ENCODE assay signal across 1 cellular context in the genomic region with DNA sequence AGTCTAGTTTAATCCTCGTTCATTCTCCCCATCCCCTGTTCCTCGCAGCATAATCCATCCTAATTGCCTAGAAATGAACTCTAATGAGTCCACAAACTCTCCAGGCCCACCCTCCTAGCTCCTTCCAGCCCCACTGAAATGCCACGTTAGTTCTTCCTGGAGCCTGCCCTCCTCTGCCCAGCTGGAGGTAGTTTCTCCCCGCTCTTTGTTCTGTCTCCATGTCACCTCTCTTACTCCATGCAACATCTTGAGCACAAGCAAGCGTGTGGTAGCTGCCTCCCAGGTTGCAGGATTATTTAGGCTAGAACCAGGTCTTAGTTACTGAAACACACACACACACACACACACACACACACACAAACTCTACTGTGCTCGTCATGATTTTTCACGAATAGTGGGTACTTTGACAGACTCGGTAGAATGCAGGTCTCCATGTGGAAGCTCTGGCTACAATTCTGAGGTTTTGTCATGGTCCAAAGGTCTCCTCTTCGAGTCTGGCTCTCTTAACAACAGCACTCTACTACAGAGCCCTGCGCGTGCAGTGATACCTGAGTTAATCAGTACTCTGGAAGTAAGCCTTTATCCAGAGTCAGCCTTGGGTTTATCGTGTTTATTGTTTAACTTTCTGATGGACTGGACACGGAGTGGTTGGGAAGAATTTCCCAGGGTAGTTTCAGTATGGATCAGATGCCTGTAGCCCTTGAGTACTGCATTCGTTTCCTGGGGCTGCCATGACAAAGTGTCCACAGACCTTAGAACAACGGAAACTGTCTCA.
TF ChIP-seq lines count a peak whose summit lies in the region.

No MANE protein-coding gene starts in this region.

TF ChIP-seq in HepG2, 621 proteins besides CTCF, POLR2A, EP300 and RAD21 (continued from another document and continues in another):
- TF ChIP-seq, protein P1, sequence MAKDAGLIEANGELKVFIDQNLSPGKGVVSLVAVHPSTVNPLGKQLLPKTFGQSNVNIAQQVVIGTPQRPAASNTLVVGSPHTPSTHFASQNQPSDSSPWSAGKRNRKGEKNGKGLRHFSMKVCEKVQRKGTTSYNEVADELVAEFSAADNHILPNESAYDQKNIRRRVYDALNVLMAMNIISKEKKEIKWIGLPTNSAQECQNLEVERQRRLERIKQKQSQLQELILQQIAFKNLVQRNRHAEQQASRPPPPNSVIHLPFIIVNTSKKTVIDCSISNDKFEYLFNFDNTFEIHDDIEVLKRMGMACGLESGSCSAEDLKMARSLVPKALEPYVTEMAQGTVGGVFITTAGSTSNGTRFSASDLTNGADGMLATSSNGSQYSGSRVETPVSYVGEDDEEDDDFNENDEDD (CRISPR knock-in tag; IDR thresholded peaks at IDR 0.05; ENCODE audit: borderline replicate concordance), result peak; percentile 46; the same call in 1 of the 2 replicates
- TF ChIP-seq, protein P2, sequence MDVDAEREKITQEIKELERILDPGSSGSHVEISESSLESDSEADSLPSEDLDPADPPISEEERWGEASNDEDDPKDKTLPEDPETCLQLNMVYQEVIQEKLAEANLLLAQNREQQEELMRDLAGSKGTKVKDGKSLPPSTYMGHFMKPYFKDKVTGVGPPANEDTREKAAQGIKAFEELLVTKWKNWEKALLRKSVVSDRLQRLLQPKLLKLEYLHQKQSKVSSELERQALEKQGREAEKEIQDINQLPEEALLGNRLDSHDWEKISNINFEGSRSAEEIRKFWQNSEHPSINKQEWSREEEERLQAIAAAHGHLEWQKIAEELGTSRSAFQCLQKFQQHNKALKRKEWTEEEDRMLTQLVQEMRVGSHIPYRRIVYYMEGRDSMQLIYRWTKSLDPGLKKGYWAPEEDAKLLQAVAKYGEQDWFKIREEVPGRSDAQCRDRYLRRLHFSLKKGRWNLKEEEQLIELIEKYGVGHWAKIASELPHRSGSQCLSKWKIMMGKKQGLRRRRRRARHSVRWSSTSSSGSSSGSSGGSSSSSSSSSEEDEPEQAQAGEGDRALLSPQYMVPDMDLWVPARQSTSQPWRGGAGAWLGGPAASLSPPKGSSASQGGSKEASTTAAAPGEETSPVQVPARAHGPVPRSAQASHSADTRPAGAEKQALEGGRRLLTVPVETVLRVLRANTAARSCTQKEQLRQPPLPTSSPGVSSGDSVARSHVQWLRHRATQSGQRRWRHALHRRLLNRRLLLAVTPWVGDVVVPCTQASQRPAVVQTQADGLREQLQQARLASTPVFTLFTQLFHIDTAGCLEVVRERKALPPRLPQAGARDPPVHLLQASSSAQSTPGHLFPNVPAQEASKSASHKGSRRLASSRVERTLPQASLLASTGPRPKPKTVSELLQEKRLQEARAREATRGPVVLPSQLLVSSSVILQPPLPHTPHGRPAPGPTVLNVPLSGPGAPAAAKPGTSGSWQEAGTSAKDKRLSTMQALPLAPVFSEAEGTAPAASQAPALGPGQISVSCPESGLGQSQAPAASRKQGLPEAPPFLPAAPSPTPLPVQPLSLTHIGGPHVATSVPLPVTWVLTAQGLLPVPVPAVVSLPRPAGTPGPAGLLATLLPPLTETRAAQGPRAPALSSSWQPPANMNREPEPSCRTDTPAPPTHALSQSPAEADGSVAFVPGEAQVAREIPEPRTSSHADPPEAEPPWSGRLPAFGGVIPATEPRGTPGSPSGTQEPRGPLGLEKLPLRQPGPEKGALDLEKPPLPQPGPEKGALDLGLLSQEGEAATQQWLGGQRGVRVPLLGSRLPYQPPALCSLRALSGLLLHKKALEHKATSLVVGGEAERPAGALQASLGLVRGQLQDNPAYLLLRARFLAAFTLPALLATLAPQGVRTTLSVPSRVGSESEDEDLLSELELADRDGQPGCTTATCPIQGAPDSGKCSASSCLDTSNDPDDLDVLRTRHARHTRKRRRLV (CRISPR knock-in tag; IDR thresholded peaks at IDR 0.05), result 0 out of 2 replicates have a peak, but pooled peaks have one; percentile 64
- TF ChIP-seq POLR2G (IDR thresholded peaks at IDR 0.05; ENCODE audit: low read depth, low read length) (peak; percentile 74), ASH2L (IDR thresholded peaks at IDR 0.05; ENCODE audit: insufficient read length, low read depth, low read length) (peak; percentile 86), ZNF143 (CRISPR knock-in tag; IDR thresholded peaks at IDR 0.05) (0 out of 2 replicates have a peak, but pooled peaks have one; percentile 34), ZNF256 (CRISPR knock-in tag; conservative IDR thresholded peaks at IDR 0.05) (no peak), TOE1 (CRISPR knock-in tag; IDR thresholded peaks at IDR 0.05) (0 out of 2 replicates have a peak, but pooled peaks have one; percentile 29), GABPA (IDR thresholded peaks at IDR 0.05; ENCODE audit: low read depth, low read length) (no peak), GABPA (CRISPR knock-in tag; IDR thresholded peaks at IDR 0.05; ENCODE audit: low read depth) (no peak), ESRRA (CRISPR knock-in tag; IDR thresholded peaks at IDR 0.05; ENCODE audit: low read depth) (0 out of 2 replicates have a peak, but pooled peaks have one; percentile 41), FOXK2 (IDR thresholded peaks at IDR 0.05) (0 out of 2 replicates have a peak, but pooled peaks have one; percentile 62), PITX1 (CRISPR knock-in tag; IDR thresholded peaks at IDR 0.05) (peak; percentile 72; the same call in 1 of the 2 replicates), TEAD2 (CRISPR knock-in tag; IDR thresholded peaks at IDR 0.05) (no peak), ZNF780A (CRISPR knock-in tag; IDR thresholded peaks at IDR 0.05) (no peak), ZNF124 (CRISPR knock-in tag; IDR thresholded peaks at IDR 0.05) (peak; percentile 31; the same call in 1 of the 2 replicates), CEBPG (CRISPR knock-in tag; IDR thresholded peaks at IDR 0.05) (peak; percentile 41), SP4 (CRISPR knock-in tag; IDR thresholded peaks at IDR 0.05) (no peak), TBP (CRISPR knock-in tag; IDR thresholded peaks at IDR 0.05) (no peak), U2AF1 (optimal IDR thresholded peaks at IDR 0.05; ENCODE audit: low read depth, low read length) (no peak), ZNF792 (CRISPR knock-in tag; IDR thresholded peaks at IDR 0.05) (0 out of 2 replicates have a peak, but pooled peaks have one; percentile 56), SP1 (IDR thresholded peaks at IDR 0.05) (no peak), SP1 (CRISPR knock-in tag; IDR thresholded peaks at IDR 0.05) (no peak), MTA1 (CRISPR knock-in tag; IDR thresholded peaks at IDR 0.05; ENCODE audit: borderline replicate concordance) (peak; percentile 46; the same call in 1 of the 2 replicates), GLI4 (CRISPR knock-in tag; IDR thresholded peaks at IDR 0.05; ENCODE audit: borderline replicate concordance) (no peak), CHD2 (IDR thresholded peaks at IDR 0.05; ENCODE audit: low read depth, low read length) (no peak), LCORL (IDR thresholded peaks at IDR 0.05) (no peak), LCORL (CRISPR knock-in tag; IDR thresholded peaks at IDR 0.05) (peak; percentile 28; the same call in 1 of the 2 replicates), SOX6 (IDR thresholded peaks at IDR 0.05) (no peak), SOX6 (CRISPR knock-in tag; IDR thresholded peaks at IDR 0.05) (peak; percentile 88), ZFP1 (CRISPR knock-in tag; IDR thresholded peaks at IDR 0.05) (peak; percentile 65; the same call in 1 of the 2 replicates), ZNF264 (CRISPR knock-in tag; IDR thresholded peaks at IDR 0.05) (peak; percentile 26; the same call in 1 of the 2 replicates), MEIS1 (CRISPR knock-in tag; IDR thresholded peaks at IDR 0.05; ENCODE audit: borderline replicate concordance) (0 out of 2 replicates have a peak, but pooled peaks have one; percentile 60), ZNF761 (CRISPR knock-in tag; conservative IDR thresholded peaks at IDR 0.05) (0 out of 2 replicates have a peak, but pooled peaks have one; percentile 35), TSC22D2 (CRISPR knock-in tag; IDR thresholded peaks at IDR 0.05; ENCODE audit: borderline replicate concordance) (0 out of 2 replicates have a peak, but pooled peaks have one; percentile 42), EHMT2 (IDR thresholded peaks at IDR 0.05; ENCODE audit: borderline replicate concordance, low read depth, low read length) (0 out of 2 replicates have a peak, but pooled peaks have one; percentile 36), FOXA3 (CRISPR knock-in tag; IDR thresholded peaks at IDR 0.05) (peak; percentile 59; the same call in 1 of the 2 replicates), ZSCAN22 (CRISPR knock-in tag; IDR thresholded peaks at IDR 0.05) (no peak), NR2C2 (CRISPR knock-in tag; IDR thresholded peaks at IDR 0.05; ENCODE audit: borderline replicate concordance) (no peak; the same call in 1 of the 2 replicates)
- TF ChIP-seq, protein P3, sequence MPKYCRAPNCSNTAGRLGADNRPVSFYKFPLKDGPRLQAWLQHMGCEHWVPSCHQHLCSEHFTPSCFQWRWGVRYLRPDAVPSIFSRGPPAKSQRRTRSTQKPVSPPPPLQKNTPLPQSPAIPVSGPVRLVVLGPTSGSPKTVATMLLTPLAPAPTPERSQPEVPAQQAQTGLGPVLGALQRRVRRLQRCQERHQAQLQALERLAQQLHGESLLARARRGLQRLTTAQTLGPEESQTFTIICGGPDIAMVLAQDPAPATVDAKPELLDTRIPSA (CRISPR knock-in tag; IDR thresholded peaks at IDR 0.05; ENCODE audit: borderline replicate concordance), result no peak
- TF ChIP-seq, protein P4, sequence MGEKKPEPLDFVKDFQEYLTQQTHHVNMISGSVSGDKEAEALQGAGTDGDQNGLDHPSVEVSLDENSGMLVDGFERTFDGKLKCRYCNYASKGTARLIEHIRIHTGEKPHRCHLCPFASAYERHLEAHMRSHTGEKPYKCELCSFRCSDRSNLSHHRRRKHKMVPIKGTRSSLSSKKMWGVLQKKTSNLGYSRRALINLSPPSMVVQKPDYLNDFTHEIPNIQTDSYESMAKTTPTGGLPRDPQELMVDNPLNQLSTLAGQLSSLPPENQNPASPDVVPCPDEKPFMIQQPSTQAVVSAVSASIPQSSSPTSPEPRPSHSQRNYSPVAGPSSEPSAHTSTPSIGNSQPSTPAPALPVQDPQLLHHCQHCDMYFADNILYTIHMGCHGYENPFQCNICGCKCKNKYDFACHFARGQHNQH (CRISPR knock-in tag; IDR thresholded peaks at IDR 0.05), result peak; percentile 77
- TF ChIP-seq, protein P5, sequence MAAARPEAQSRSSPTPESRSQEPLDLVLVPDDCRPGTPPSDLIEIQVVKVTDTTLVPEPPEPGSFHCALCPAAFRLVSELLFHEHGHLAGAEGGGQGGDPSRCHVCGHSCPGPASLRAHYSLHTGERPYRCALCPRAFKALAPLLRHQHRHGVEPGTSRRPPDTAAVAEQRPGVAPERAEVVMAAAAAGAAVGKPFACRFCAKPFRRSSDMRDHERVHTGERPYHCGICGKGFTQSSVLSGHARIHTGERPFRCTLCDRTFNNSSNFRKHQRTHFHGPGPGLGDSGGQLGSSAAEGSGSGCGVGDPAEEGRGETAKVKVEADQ (CRISPR knock-in tag; IDR thresholded peaks at IDR 0.05; ENCODE audit: borderline replicate concordance), result no peak
- TF ChIP-seq, protein P6, sequence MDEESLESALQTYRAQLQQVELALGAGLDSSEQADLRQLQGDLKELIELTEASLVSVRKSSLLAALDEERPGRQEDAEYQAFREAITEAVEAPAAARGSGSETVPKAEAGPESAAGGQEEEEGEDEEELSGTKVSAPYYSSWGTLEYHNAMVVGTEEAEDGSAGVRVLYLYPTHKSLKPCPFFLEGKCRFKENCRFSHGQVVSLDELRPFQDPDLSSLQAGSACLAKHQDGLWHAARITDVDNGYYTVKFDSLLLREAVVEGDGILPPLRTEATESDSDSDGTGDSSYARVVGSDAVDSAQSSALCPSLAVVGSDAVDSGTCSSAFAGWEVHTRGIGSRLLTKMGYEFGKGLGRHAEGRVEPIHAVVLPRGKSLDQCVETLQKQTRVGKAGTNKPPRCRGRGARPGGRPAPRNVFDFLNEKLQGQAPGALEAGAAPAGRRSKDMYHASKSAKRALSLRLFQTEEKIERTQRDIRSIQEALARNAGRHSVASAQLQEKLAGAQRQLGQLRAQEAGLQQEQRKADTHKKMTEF (CRISPR knock-in tag; IDR thresholded peaks at IDR 0.05), result peak; percentile 47; the same call in 1 of the 2 replicates
- TF ChIP-seq, protein P7, sequence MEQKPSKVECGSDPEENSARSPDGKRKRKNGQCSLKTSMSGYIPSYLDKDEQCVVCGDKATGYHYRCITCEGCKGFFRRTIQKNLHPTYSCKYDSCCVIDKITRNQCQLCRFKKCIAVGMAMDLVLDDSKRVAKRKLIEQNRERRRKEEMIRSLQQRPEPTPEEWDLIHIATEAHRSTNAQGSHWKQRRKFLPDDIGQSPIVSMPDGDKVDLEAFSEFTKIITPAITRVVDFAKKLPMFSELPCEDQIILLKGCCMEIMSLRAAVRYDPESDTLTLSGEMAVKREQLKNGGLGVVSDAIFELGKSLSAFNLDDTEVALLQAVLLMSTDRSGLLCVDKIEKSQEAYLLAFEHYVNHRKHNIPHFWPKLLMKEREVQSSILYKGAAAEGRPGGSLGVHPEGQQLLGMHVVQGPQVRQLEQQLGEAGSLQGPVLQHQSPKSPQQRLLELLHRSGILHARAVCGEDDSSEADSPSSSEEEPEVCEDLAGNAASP (CRISPR knock-in tag; IDR thresholded peaks at IDR 0.05; ENCODE audit: borderline replicate concordance), result peak; percentile 64; the same call in 1 of the 2 replicates
- TF ChIP-seq, protein P8, sequence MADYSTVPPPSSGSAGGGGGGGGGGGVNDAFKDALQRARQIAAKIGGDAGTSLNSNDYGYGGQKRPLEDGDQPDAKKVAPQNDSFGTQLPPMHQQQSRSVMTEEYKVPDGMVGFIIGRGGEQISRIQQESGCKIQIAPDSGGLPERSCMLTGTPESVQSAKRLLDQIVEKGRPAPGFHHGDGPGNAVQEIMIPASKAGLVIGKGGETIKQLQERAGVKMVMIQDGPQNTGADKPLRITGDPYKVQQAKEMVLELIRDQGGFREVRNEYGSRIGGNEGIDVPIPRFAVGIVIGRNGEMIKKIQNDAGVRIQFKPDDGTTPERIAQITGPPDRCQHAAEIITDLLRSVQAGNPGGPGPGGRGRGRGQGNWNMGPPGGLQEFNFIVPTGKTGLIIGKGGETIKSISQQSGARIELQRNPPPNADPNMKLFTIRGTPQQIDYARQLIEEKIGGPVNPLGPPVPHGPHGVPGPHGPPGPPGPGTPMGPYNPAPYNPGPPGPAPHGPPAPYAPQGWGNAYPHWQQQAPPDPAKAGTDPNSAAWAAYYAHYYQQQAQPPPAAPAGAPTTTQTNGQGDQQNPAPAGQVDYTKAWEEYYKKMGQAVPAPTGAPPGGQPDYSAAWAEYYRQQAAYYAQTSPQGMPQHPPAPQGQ (CRISPR knock-in tag; IDR thresholded peaks at IDR 0.05; ENCODE audit: borderline replicate concordance), result no peak
- TF ChIP-seq, protein P9, sequence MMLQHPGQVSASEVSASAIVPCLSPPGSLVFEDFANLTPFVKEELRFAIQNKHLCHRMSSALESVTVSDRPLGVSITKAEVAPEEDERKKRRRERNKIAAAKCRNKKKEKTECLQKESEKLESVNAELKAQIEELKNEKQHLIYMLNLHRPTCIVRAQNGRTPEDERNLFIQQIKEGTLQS (CRISPR knock-in tag; IDR thresholded peaks at IDR 0.05), result no peak
- TF ChIP-seq, protein P10, sequence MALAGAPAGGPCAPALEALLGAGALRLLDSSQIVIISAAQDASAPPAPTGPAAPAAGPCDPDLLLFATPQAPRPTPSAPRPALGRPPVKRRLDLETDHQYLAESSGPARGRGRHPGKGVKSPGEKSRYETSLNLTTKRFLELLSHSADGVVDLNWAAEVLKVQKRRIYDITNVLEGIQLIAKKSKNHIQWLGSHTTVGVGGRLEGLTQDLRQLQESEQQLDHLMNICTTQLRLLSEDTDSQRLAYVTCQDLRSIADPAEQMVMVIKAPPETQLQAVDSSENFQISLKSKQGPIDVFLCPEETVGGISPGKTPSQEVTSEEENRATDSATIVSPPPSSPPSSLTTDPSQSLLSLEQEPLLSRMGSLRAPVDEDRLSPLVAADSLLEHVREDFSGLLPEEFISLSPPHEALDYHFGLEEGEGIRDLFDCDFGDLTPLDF (CRISPR knock-in tag; IDR thresholded peaks at IDR 0.05), result no peak
